Comparison of ENCODE assay signal across 9 cellular contexts in genomic region chr2:86298411-86299390, GRCh38. TPM values are rescaled to one million over a fixed set of nuclear protein-coding genes. Genes with fewer than 3 reads are reported as not detected.
DNase-seq lines count a peak whose midpoint lies in the region; ATAC-seq, FAIRE-seq and TF ChIP-seq lines count a peak whose summit lies in the region.
"Had no signal": no experiment of that assay in that cellular context is flagged by ENCODE, and none has a peak within 500 bp of the region (broad histone marks: within the 10 kb centered on the region; RNA-seq: fewer than 3 reads in every experiment).

No MANE protein-coding gene starts in this region.

- no peaks in the 10 kb centered on the region for H3F3A ChIP-seq in GM23338 (replicated peaks; ENCODE audit: low read depth)

- H2AFZ ChIP-seq in GM23338, result 0 out of 2 replicates have a peak overlapping the region, but pooled peaks have one; percentile 28

- peak; percentile 80 for ATAC-seq in GM23338
- ATAC-seq in HG02884 (IDR thresholded peaks at IDR 0.05; ENCODE audit: unreplicated experiment), result no peak

- H3K4me1 ChIP-seq in GM23338 (ENCODE audit: insufficient read depth) (no peaks in the 10 kb centered on the region), ascending aorta (peaks cover 12 to 29% of the 10 kb centered on the region in 2 donors), right atrium auricular region (peaks cover 0 to 58% of the 10 kb centered on the region in 2 donors), rectal smooth muscle tissue (ENCODE audit: control insufficient read depth, insufficient read depth, low read length) (peaks cover 37% of the 10 kb centered on the region), small intestine (ENCODE audit: control insufficient read depth in 2 of 2, insufficient read depth in 1 of 2, low read depth in 1 of 2, low read length in 1 of 2) (peaks cover 0 to 6% of the 10 kb centered on the region in 2 donors)
- H3K4me1 ChIP-seq: SJSA1 had no signal

- no peaks in the 10 kb centered on the region for H4K20me1 ChIP-seq in GM23338 (replicated peaks; ENCODE audit: insufficient read depth)

- H3K9me2 ChIP-seq in GM23338 (ENCODE audit: insufficient read depth), result no peaks in the 10 kb centered on the region

- no peak overlapping the region for H3K9ac ChIP-seq in rectal smooth muscle tissue (ENCODE audit: low read length)

- no peaks in the 10 kb centered on the region; the same call in 2 of the 3 replicates for H3K9me3 Mint-ChIP-seq in GM23338

- H3K4me2 ChIP-seq in GM23338, result no peak overlapping the region

- H3K79me2 ChIP-seq in GM23338 (replicated peaks; ENCODE audit: insufficient read depth), result no peaks in the 10 kb centered on the region

- 56 to 58% (median 56%) methylated on average over 11 of the region's 11 CpGs for WGBS in small intestine, 3 donors

- H3K36me3 ChIP-seq in GM23338 (ENCODE audit: insufficient read depth), result no peaks in the 10 kb centered on the region
- no peaks in the 10 kb centered on the region for H3K36me3 ChIP-seq in ascending aorta
- H3K36me3 ChIP-seq in right atrium auricular region, result no peaks in the 10 kb centered on the region
- no peaks in the 10 kb centered on the region for H3K36me3 ChIP-seq in rectal smooth muscle tissue (ENCODE audit: control insufficient read depth, insufficient read depth, low read length)
- H3K36me3 ChIP-seq in small intestine (ENCODE audit: control insufficient read depth in 2 of 2, insufficient read depth in 2 of 2, low read length in 2 of 2), result no peaks in the 10 kb centered on the region
- H3K36me3 ChIP-seq: SJSA1 had no signal

- H3K27ac Mint-ChIP-seq in GM23338, result no peak overlapping the region

- intact Hi-C loops in ascending aorta (cut with DNase I), result loop anchor here (5.0 kb wide), 1 partner anchor 76 kb away; no protein-coding TSS in a partner anchor

- TF ChIP-seq CTCF in GM23338 (conservative IDR thresholded peaks at IDR 0.05; ENCODE audit: low read depth in 2 of 2) (peak; percentile 39 to 72), ascending aorta (IDR thresholded peaks at IDR 0.05) (peak in 1 of 3 experiments; percentile 36), right atrium auricular region (IDR thresholded peaks at IDR 0.05) (peak in 1 of 2 donors; percentile 66)

- H3K27me3 Mint-ChIP-seq in GM23338 (ENCODE audit: insufficient read depth, low read depth, poor library complexity), result no peaks in the 10 kb centered on the region

- H3K27me3 ChIP-seq in GM23338 (ENCODE audit: insufficient read depth) (no peaks in the 10 kb centered on the region), ascending aorta (no peaks in the 10 kb centered on the region), right atrium auricular region (no peaks in the 10 kb centered on the region), rectal smooth muscle tissue (ENCODE audit: control insufficient read depth, insufficient read depth, low read length) (no peaks in the 10 kb centered on the region), small intestine (ENCODE audit: control insufficient read depth in 2 of 2, insufficient read depth in 2 of 2, low read length in 2 of 2) (no peaks in the 10 kb centered on the region)

- no peak overlapping the region for H3K4me3 ChIP-seq in GM23338
- no peak overlapping the region for H3K4me3 ChIP-seq in ascending aorta
- no peak overlapping the region for H3K4me3 ChIP-seq in right atrium auricular region
- H3K4me3 ChIP-seq in rectal smooth muscle tissue (ENCODE audit: low read length), result no peak overlapping the region
- no peak overlapping the region for H3K4me3 ChIP-seq in small intestine (ENCODE audit: low read depth in 1 of 2, low read length in 2 of 2)
- H3K4me3 ChIP-seq: SJSA1 had no signal

- H3K9me3 ChIP-seq in ascending aorta, result no peaks in the 10 kb centered on the region
- no peaks in the 10 kb centered on the region for H3K9me3 ChIP-seq in right atrium auricular region
- H3K9me3 ChIP-seq in small intestine (ENCODE audit: control insufficient read depth, low read depth), result no peaks in the 10 kb centered on the region
- H3K9me3 ChIP-seq: SJSA1 had no signal

- H3K4me1 Mint-ChIP-seq in GM23338, result peaks cover 15% of the 10 kb centered on the region; the same call in 2 of the 3 replicates

- H3K27ac ChIP-seq in GM23338 (ENCODE audit: low read depth), result no peak overlapping the region
- H3K27ac ChIP-seq in ascending aorta, result peak overlapping the region; percentile 70 to 85
- H3K27ac ChIP-seq in right atrium auricular region, result peak overlapping the region; percentile 14 to 62
- peak overlapping the region; percentile 71 for H3K27ac ChIP-seq in rectal smooth muscle tissue (ENCODE audit: low read depth, low read length)
- peak overlapping the region in 1 of 2 donors; percentile 15 for H3K27ac ChIP-seq in small intestine (ENCODE audit: low read depth in 1 of 2, low read length in 1 of 2)
- H3K27ac ChIP-seq: SJSA1 had no signal

- no peak overlapping the region for H3K4me3 Mint-ChIP-seq in GM23338

- H3K36me3 Mint-ChIP-seq in GM23338 (ENCODE audit: low read depth), result no peaks in the 10 kb centered on the region

- no peak for FAIRE-seq in small intestine (lab: Jason Lieb, UNC)

- DNase-seq in GM23338 (ENCODE audit: low spot score), result peak; percentile 56
- DNase-seq in ascending aorta (ENCODE audit: low spot score in 2 of 2), result no peak
- DNase-seq in right atrium auricular region (ENCODE audit: low spot score), result peak; percentile 26
- DNase-seq in small intestine, result no peak
- DNase-seq in NCI-H69 (lab: John Stamatoyannopoulos, UW), result no peak
- no peak for DNase-seq in NCI-H187 treated with DMSO at 0.1 percent for 48 hours (lab: John Stamatoyannopoulos, UW)

TF ChIP-seq in GM23338, 12 proteins besides CTCF, POLR2A, EP300 and RAD21 (continues in another document):
- TF ChIP-seq EZH2 (IDR thresholded peaks at IDR 0.05; ENCODE audit: low read depth, unreplicated experiment) (no peak), CREB1 (CRISPR knock-in tag; IDR thresholded peaks at IDR 0.05; ENCODE audit: low read depth) (no peak), STAT1 (IDR thresholded peaks at IDR 0.05; ENCODE audit: unreplicated experiment) (no peak), ZNF462 (CRISPR knock-in tag; IDR thresholded peaks at IDR 0.05) (no peak)

RNA-seq across cellular contexts. Expression of gene REEP1, which starts 38.7 kb away (rescaled TPM):
- total RNA-seq in GM23338 (2014; rRNA removed; shearing (Covaris generic)), result 1.6 and 4.5 TPM in 2 replicates
- polyA plus RNA-seq in GM23338 (2016; fragmentation: Nextera tagmentation; extraction: Ambion mirVana), result 1.8 and 2.3 TPM in 2 replicates
- total RNA-seq in ascending aorta, result 6.4 TPM
- 10 to 100 TPM; 29.4 to 34.2 TPM for total RNA-seq in right atrium auricular region
- polyA plus RNA-seq in small intestine, result 10 to 100 TPM in 1 of 3 donors, 1 to 10 TPM in 2; 5.9 to 10.7 (median 6.9) TPM

Comparison
In these comparisons a context has a peak if more than half of its experiments do, and no peak if none do; other contexts are left out.
1. DNase-seq: peak in GM23338 (single experiment) and right atrium auricular region (single experiment); none in ascending aorta (0 of 2), small intestine (single experiment), NCI-H69 (single experiment) and NCI-H187 treated with DMSO at 0.1 percent for 48 hours (single experiment).